In the genomic region with DNA sequence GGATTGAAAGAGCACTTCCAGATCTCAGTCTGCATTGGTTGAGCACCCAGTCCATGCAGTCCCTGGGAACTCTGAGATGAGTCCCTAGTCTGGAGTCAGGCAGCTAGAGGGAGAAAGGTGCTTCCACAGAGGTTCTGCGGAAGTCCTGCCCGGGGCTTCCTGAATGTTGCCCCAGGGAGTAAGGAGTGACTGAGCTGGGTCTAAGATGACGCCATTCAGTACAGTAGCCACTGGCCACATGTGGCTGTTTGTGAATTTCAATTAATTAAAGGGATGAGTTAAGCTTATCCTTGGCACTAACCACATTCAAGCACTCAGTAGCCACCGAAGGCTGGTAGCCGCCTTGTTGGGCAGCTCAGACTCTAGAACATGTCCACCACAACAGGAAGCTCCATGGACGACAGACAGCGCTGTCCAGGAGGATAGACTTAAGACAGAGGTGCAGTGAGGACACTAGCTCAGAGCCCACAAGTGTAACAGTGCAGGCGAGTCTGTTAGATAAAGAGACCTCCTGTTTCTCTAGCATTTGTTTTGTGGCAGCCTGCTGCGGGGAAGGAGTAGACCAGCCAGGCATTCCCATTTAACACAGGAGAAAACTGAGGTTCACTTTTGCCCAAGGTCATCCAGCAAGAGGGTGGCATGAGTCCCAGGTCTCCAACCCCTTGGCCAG, we compare ENCODE assay signal across 9 cellular contexts.
DNase-seq lines count a peak whose midpoint lies in the region; ATAC-seq and TF ChIP-seq lines count a peak whose summit lies in the region.
"Had no signal": no experiment of that assay in that cellular context is flagged by ENCODE, and none has a peak within 500 bp of the region (broad histone marks: within the 10 kb centered on the region; RNA-seq: fewer than 3 reads in every experiment).

No MANE protein-coding gene starts in this region.

- H3K79me2 ChIP-seq in mammary epithelial cell (ENCODE audit: insufficient read depth, low read length), result peaks cover 64% of the 10 kb centered on the region

- H3K27me3 ChIP-seq in breast epithelium (no peaks in the 10 kb centered on the region), mammary epithelial cell (ENCODE audit: insufficient read depth, low read length) (no peaks in the 10 kb centered on the region), transverse colon (no peaks in the 10 kb centered on the region)

- H2AFZ ChIP-seq in mammary epithelial cell (ENCODE audit: low read depth, low read length), result no peak overlapping the region

- no peak for ATAC-seq in naive B cell (ENCODE audit: low read depth in 2 of 2)

- peaks cover 13% of the 10 kb centered on the region for H3K36me3 Mint-ChIP-seq in activated naive CD8-positive, alpha-beta T cell treated with anti-CD3 and anti-CD28 coated beads for 36 hours
- H3K36me3 Mint-ChIP-seq in naive B cell, result no peaks in the 10 kb centered on the region

- DNase-seq in breast epithelium (ENCODE audit: low spot score in 2 of 2) (no peak), mammary epithelial cell (no peak), naive B cell (no peak), transverse colon (no peak), NCI-H2081 treated with DMSO at 0.1 percent for 48 hours (lab: John Stamatoyannopoulos, UW) (no peak), HuH-7.5 (ENCODE audit: low spot score) (no peak), OCI-M2 (lab: John Stamatoyannopoulos, UW; ENCODE audit: unreplicated experiment) (no peak)
- no peak for DNase-seq in activated naive CD8-positive, alpha-beta T cell treated with anti-CD3 and anti-CD28 coated beads for 36 hours
- DNase-seq: NCI-H2029 treated with DMSO at 0.1 percent for 48 hours had no signal

- TF ChIP-seq POLR2A in breast epithelium (IDR thresholded peaks at IDR 0.05), result no peak
- no peak for TF ChIP-seq POLR2A in transverse colon (IDR thresholded peaks at IDR 0.05)

- no peak overlapping the region for H3K4me2 ChIP-seq in mammary epithelial cell (ENCODE audit: insufficient read depth, low read depth, low read length)

- no TSS peak for BruUV-seq in mammary epithelial cell (replicated peaks; lab: Mats Ljungman, UMichigan)

- peak overlapping the region in 1 of 3 donors; percentile 26 for H3K4me3 ChIP-seq in breast epithelium
- no peak overlapping the region for H3K4me3 ChIP-seq in mammary epithelial cell (replicated peaks in 1 of 3; ENCODE audit: insufficient read depth in 1 of 3, low read depth in 2 of 3, low read length in 3 of 3)
- H3K4me3 ChIP-seq in transverse colon, result peak overlapping the region in 1 of 4 donors; percentile 44

- peak overlapping the region; percentile 84 to 88 for H3K27ac ChIP-seq in breast epithelium
- H3K27ac ChIP-seq in mammary epithelial cell (ENCODE audit: insufficient read depth, low read depth, low read length), result no peak overlapping the region
- peak overlapping the region; percentile 80 to 91 (median 89) for H3K27ac ChIP-seq in transverse colon

- H3K36me3 ChIP-seq in breast epithelium (no peaks in the 10 kb centered on the region), mammary epithelial cell (ENCODE audit: insufficient read depth, low read length) (no peaks in the 10 kb centered on the region), transverse colon (no peaks in the 10 kb centered on the region)

- H3K4me1 ChIP-seq in breast epithelium (peaks cover 33 to 35% of the 10 kb centered on the region in 2 donors), mammary epithelial cell (ENCODE audit: insufficient read depth, low read length) (peaks cover 29% of the 10 kb centered on the region), transverse colon (peaks cover 56 to 84% (median 73%) of the 10 kb centered on the region in 4 donors)

- no peaks in the 10 kb centered on the region for H4K20me1 ChIP-seq in mammary epithelial cell (ENCODE audit: insufficient read depth, low read length)

- in situ Hi-C loops in mammary epithelial cell (cut with MboI; ENCODE audit: low sequenced_read_pairs in 2 of 2), result no loop called here
- in situ Hi-C loops in transverse colon (cut with MboI; ENCODE audit: low pct_ligation_motif_present in 1 of 4, low pct_unique_long_range_greater_than_20kb in 1 of 4, low sequenced_read_pairs in 3 of 4), result no loop called here

- no peak for TF ChIP-seq EP300 in transverse colon (IDR thresholded peaks at IDR 0.05; ENCODE audit: low read depth)

- TF ChIP-seq CTCF in breast epithelium (IDR thresholded peaks at IDR 0.05) (no peak), mammary epithelial cell (conservative IDR thresholded peaks at IDR 0.05 in 1 of 2, IDR thresholded peaks at IDR 0.05 in 1 of 2; ENCODE audit: extremely low read depth in 1 of 2, insufficient read depth in 1 of 2, low read depth in 1 of 2, low read length in 2 of 2) (no peak), transverse colon (IDR thresholded peaks at IDR 0.05) (no peak)

- H3K9me3 ChIP-seq in breast epithelium (no peaks in the 10 kb centered on the region), mammary epithelial cell (replicated peaks; ENCODE audit: insufficient read depth, low read length) (no peaks in the 10 kb centered on the region), transverse colon (no peaks in the 10 kb centered on the region)

- no peak overlapping the region for H3K9ac ChIP-seq in mammary epithelial cell (ENCODE audit: insufficient read depth, low read length)

- 88% methylated on average over 9 of the region's 9 CpGs for WGBS in mammary epithelial cell (ENCODE audit: low coverage, missing lambda C conversion rate)
- 75% methylated on average over 9 of the region's 9 CpGs; no CpG with 5 or more reads in 1 of the 2 donors for WGBS in transverse colon (ENCODE audit: low coverage in 1 of 2), 2 donors

- dilution Hi-C loops in mammary epithelial cell (cut with HindIII; ENCODE audit: low sequenced_read_pairs), result loop anchor here (5.0 kb wide), 1 partner anchor 62 kb away; no protein-coding TSS in a partner anchor

- peaks cover 67% of the 10 kb centered on the region for H3K4me1 Mint-ChIP-seq in activated naive CD8-positive, alpha-beta T cell treated with anti-CD3 and anti-CD28 coated beads for 36 hours
- peaks cover 71 to 82% (median 78%) of the 10 kb centered on the region in 3 donors for H3K4me1 Mint-ChIP-seq in naive B cell

- peak overlapping the region; percentile 45 for H3K27ac Mint-ChIP-seq in activated naive CD8-positive, alpha-beta T cell treated with anti-CD3 and anti-CD28 coated beads for 36 hours
- H3K27ac Mint-ChIP-seq in naive B cell, result peak overlapping the region; percentile 67 to 98 (median 95)

- H3K27me3 Mint-ChIP-seq in activated naive CD8-positive, alpha-beta T cell treated with anti-CD3 and anti-CD28 coated beads for 36 hours, result no peaks in the 10 kb centered on the region
- no peaks in the 10 kb centered on the region for H3K27me3 Mint-ChIP-seq in naive B cell

- intact Hi-C loops in breast epithelium (cut with DNase I; ENCODE audit: low total_unique reads) (no loop called here), mammary epithelial cell (cut with micrococcal nuclease) (no loop called here), transverse colon (cut with DNase I; ENCODE audit: low total_unique reads) (no loop called here)

- CTCF ChIA-PET in mammary epithelial cell (lab: Charles Lee; ENCODE audit: low non-redundant PET), result interaction anchor here (0.6 kb wide), 1 partner anchor 102 kb away, joined by 3 read pairs; no protein-coding TSS in a partner anchor

- peak overlapping the region; percentile 87 for H3K4me3 Mint-ChIP-seq in activated naive CD8-positive, alpha-beta T cell treated with anti-CD3 and anti-CD28 coated beads for 36 hours
- peak overlapping the region; percentile 67 to 93 (median 86) for H3K4me3 Mint-ChIP-seq in naive B cell

- H3K9me3 Mint-ChIP-seq in activated naive CD8-positive, alpha-beta T cell treated with anti-CD3 and anti-CD28 coated beads for 36 hours, result no peaks in the 10 kb centered on the region
- H3K9me3 Mint-ChIP-seq in naive B cell, result no peaks in the 10 kb centered on the region
